Comparison of ENCODE assay signal across 8 cellular contexts in the genomic region with DNA sequence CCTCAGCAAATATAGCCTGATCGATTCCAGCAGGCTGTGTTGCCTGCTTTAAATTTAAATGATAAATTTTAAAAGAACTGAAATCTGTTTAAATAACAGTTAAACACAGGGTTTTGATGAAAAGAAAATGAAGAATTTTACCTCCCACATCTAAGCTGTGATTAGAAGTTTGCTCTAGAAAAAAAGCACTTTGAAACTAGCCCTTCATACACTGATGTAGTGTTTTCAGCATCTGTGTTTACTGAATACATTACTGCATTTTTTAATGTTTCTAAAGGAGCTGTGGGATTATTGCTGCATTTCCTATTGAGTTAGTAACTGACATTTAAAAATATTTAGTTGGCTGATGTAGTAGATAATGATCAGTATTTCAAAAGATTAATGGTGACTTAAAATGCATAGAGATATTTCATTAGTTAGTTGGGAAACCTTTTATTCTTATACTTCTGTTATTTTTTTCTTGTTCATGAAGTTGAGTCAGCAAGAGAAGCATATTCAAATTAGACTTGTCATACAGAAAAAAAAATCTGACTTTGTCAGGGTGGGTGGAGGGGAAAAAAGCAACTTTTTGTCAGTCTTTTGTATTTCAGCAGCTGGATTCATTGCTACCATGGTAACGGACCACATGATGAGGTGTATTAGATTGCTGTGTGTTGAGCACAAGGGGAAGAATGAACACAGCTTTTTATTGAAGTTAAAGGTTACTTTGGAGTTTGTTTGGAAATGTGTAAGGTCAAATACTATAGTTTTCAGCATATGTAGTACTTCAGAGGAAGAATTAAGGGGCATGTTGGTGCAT. TPM values are rescaled to one million over a fixed set of nuclear protein-coding genes. Genes with fewer than 3 reads are reported as not detected.
A peak's percentile ranks its signal among the peaks of the same experiment; 100 is the strongest.
DNase-seq lines count a peak whose midpoint lies in the region; ATAC-seq and TF ChIP-seq lines count a peak whose summit lies in the region.

TSS of gene DTNA (plus strand) at position 668 of the 799 bp plus-strand sequence. CDS start 45,679 bp downstream, outside the sequence.

- no peaks in the 10 kb centered on the region for H3K9me3 Mint-ChIP-seq in natural killer cell
- H3K9me3 Mint-ChIP-seq in activated CD8-positive, alpha-beta memory T cell treated with anti-CD3 and anti-CD28 coated beads, Interleukin-2, amount 10 ng/mL, durations not matched to agents 7 days and 5 days (ENCODE audit: low read depth), result no peaks in the 10 kb centered on the region

- H3K27me3 ChIP-seq in lung (ENCODE audit: control insufficient read depth, insufficient read depth) (no peaks in the 10 kb centered on the region), transverse colon (no peaks in the 10 kb centered on the region)

- no peak for TF ChIP-seq POLR2A in transverse colon (IDR thresholded peaks at IDR 0.05)

- peak; percentile 68 for ATAC-seq in lung (ENCODE audit: insufficient read depth, low FRiP score)
- ATAC-seq in GM21381 (IDR thresholded peaks at IDR 0.05; ENCODE audit: unreplicated experiment), result no peak
- no peak for ATAC-seq in natural killer cell
- ATAC-seq in activated CD8-positive, alpha-beta memory T cell treated with anti-CD3 and anti-CD28 coated beads, Interleukin-2, amount 10 ng/mL, durations not matched to agents 7 days and 5 days, result no peak

- no peak within 1 kb of the TSS for H3K4me3 ChIP-seq in lung
- peak within 1 kb of the TSS in 2 of 4 donors; percentile 5 to 8 for H3K4me3 ChIP-seq in transverse colon

- H3K4me1 Mint-ChIP-seq in natural killer cell, result no peaks in the 10 kb centered on the region
- no peaks in the 10 kb centered on the region for H3K4me1 Mint-ChIP-seq in activated CD8-positive, alpha-beta memory T cell treated with anti-CD3 and anti-CD28 coated beads, Interleukin-2, amount 10 ng/mL, durations not matched to agents 7 days and 5 days

- no peak for TF ChIP-seq EP300 in transverse colon (IDR thresholded peaks at IDR 0.05; ENCODE audit: low read depth)

- peaks cover 0 to 16% of the 10 kb centered on the region in 2 donors for H3K4me1 ChIP-seq in lung (ENCODE audit: control insufficient read depth in 2 of 2, insufficient read depth in 2 of 2, low read length in 2 of 2)
- H3K4me1 ChIP-seq in transverse colon, result peaks cover 6 to 46% (median 15%) of the 10 kb centered on the region in 4 donors

- CTCF ChIA-PET in activated CD8-positive, alpha-beta memory T cell treated with anti-CD3 and anti-CD28 coated beads, Interleukin-2, amount 10 ng/mL, durations not matched to agents 7 days and 5 days (lab: Charles Lee), result no interaction called here

- H3K4me3 Mint-ChIP-seq in natural killer cell, result no peak within 1 kb of the TSS
- H3K4me3 Mint-ChIP-seq in activated CD8-positive, alpha-beta memory T cell treated with anti-CD3 and anti-CD28 coated beads, Interleukin-2, amount 10 ng/mL, durations not matched to agents 7 days and 5 days, result no peak within 1 kb of the TSS

- peaks cover 21 to 60% of the 10 kb centered on the region in 2 donors for H3K27me3 Mint-ChIP-seq in natural killer cell (ENCODE audit: low read depth in 2 of 2)
- peaks cover 4% of the 10 kb centered on the region for H3K27me3 Mint-ChIP-seq in activated CD8-positive, alpha-beta memory T cell treated with anti-CD3 and anti-CD28 coated beads, Interleukin-2, amount 10 ng/mL, durations not matched to agents 7 days and 5 days

- H3K36me3 ChIP-seq in lung (ENCODE audit: control insufficient read depth in 2 of 2, insufficient read depth in 2 of 2, low read length in 2 of 2), result no peaks in the 10 kb centered on the region
- H3K36me3 ChIP-seq in transverse colon, result no peaks in the 10 kb centered on the region

- no peak for TF ChIP-seq CTCF in lung (IDR thresholded peaks at IDR 0.05; ENCODE audit: control extremely low read depth, extremely low read depth)
- TF ChIP-seq CTCF in transverse colon (IDR thresholded peaks at IDR 0.05), result no peak
- no peak for TF ChIP-seq CTCF in natural killer cell (IDR thresholded peaks at IDR 0.05)

- DNase-seq in DMS153 (lab: John Stamatoyannopoulos, UW) (peak; percentile 40), NCI-H345 treated with DMSO at 0.1 percent for 48 hours (lab: John Stamatoyannopoulos, UW; ENCODE audit: unreplicated experiment) (peak; percentile 53), dedifferentiated amniotic fluid mesenchymal stem cell (ENCODE audit: extremely low spot score) (peak; percentile 95), lung (ENCODE audit: low spot score) (no peak), transverse colon (no peak), natural killer cell (no peak)
- DNase-seq in activated CD8-positive, alpha-beta memory T cell treated with anti-CD3 and anti-CD28 coated beads, Interleukin-2, amount 10 ng/mL, durations not matched to agents 7 days and 5 days, result no peak

- 52% methylated on average over 2 of the region's 2 CpGs for WGBS in lung, 2 donors
- 34 to 39% methylated on average over 2 of the region's 2 CpGs for WGBS in transverse colon (ENCODE audit: low coverage in 1 of 2), 2 donors

- no peaks in the 10 kb centered on the region for H3K36me3 Mint-ChIP-seq in natural killer cell
- H3K36me3 Mint-ChIP-seq in activated CD8-positive, alpha-beta memory T cell treated with anti-CD3 and anti-CD28 coated beads, Interleukin-2, amount 10 ng/mL, durations not matched to agents 7 days and 5 days, result no peaks in the 10 kb centered on the region

- H3K27ac ChIP-seq in lung (ENCODE audit: low read depth in 1 of 2, low read length in 1 of 2) (peak within 1 kb of the TSS; percentile 31 to 69), transverse colon (peak within 1 kb of the TSS; percentile 60 to 82 (median 74))

- in situ Hi-C loops in transverse colon (cut with MboI; ENCODE audit: low pct_ligation_motif_present in 1 of 4, low pct_unique_long_range_greater_than_20kb in 1 of 4, low sequenced_read_pairs in 3 of 4), result no loop called here

- intact Hi-C loops in transverse colon (cut with DNase I; ENCODE audit: low total_unique reads), result no loop called here
- intact Hi-C loops in natural killer cell (cut with micrococcal nuclease), result no loop called here

- H3K27ac Mint-ChIP-seq in natural killer cell, result no peak within 1 kb of the TSS
- H3K27ac Mint-ChIP-seq in activated CD8-positive, alpha-beta memory T cell treated with anti-CD3 and anti-CD28 coated beads, Interleukin-2, amount 10 ng/mL, durations not matched to agents 7 days and 5 days, result no peak within 1 kb of the TSS

- H3K9me3 ChIP-seq in lung (ENCODE audit: control insufficient read depth in 2 of 2, insufficient read depth in 1 of 2, low read length in 1 of 2), result no peaks in the 10 kb centered on the region
- no peaks in the 10 kb centered on the region for H3K9me3 ChIP-seq in transverse colon

RNA-seq across cellular contexts. Expression of gene DTNA, which starts in this region (rescaled TPM):
- 10 to 100 TPM; 19.6 to 23.8 TPM for total RNA-seq in lung
- polyA plus RNA-seq in lung, result 1 to 10 TPM; 5.0 to 6.2 TPM
- 10 to 100 TPM in 3 of 4 donors, 1 to 10 TPM in 1; 8.9 to 74.4 (median 15.1) TPM for total RNA-seq in transverse colon
- total RNA-seq in natural killer cell, result under 1 TPM in 1 of 3 donors, not detected in 2; 0.33 TPM
- not detected for total RNA-seq in activated CD8-positive, alpha-beta memory T cell treated with anti-CD3 and anti-CD28 coated beads, Interleukin-2, amount 10 ng/mL, durations not matched to agents 7 days and 5 days

Comparison
In these comparisons a context has a peak if more than half of its experiments do, and no peak if none do; other contexts are left out.
1. RNA of gene DTNA (total RNA-seq): 19.6 to 23.8 TPM in lung and 8.9 to 74.4 TPM in transverse colon; 0.33 TPM in natural killer cell and not detected in activated CD8-positive, alpha-beta memory T cell treated with anti-CD3 and anti-CD28 coated beads, Interleukin-2, amount 10 ng/mL, durations not matched to agents 7 days and 5 days; every median in the first group is over 4 times any median in the second.
2. DNase-seq: peak in DMS153 (single experiment), NCI-H345 treated with DMSO at 0.1 percent for 48 hours (single experiment) and dedifferentiated amniotic fluid mesenchymal stem cell (single experiment); none in lung (single experiment), transverse colon (single experiment), natural killer cell (single experiment) and activated CD8-positive, alpha-beta memory T cell treated with anti-CD3 and anti-CD28 coated beads, Interleukin-2, amount 10 ng/mL, durations not matched to agents 7 days and 5 days (single experiment).